8 cellular contexts compared by ENCODE assay signal in the genomic region with DNA sequence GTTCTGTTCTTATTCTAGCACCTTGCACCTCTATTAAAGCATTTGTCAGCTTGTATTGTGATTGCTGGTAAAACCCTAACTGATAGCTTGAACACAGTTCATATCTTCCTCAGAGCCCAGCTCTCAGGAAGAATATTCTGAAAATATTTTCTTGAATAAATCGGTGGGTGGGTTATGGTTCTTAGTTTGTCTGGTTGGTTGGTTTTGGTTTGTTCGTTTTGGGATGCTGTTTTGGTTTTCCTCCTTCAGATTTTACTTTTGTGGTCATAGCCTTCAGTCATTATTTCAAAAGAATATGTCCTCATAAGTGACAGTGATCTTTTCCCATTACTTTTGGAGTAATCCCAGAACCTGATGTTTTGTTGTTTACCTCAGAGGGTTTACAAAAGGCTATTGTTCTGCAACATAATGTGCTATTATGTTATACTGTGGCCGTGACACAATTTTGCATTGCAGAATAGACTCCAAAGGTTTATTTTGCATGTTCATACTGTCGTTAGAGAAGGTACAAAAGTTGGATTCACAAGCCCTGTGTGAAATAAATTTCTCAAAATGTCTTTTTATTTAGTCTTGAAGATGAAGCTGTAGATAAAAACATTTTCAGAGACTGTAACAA.
DNase-seq lines count a peak whose midpoint lies in the region; ATAC-seq and TF ChIP-seq lines count a peak whose summit lies in the region.

No MANE protein-coding gene starts in this region.

- no peaks in the 10 kb centered on the region for H3K9me3 ChIP-seq in MM.1S (replicated peaks; ENCODE audit: insufficient read depth, low read length)

- H3K27ac Mint-ChIP-seq in T-helper 2 cell treated with Interferon-gamma antibody and Interleukin-4, amounts not matched to agents 5 μg/mL and 100 μg/mL, for 36 hours, result peak overlapping the region; percentile 98
- peak overlapping the region; percentile 99 for H3K27ac Mint-ChIP-seq in stimulated activated effector memory CD8-positive, alpha-beta T cell treated with anti-CD3 and anti-CD28 coated beads, Interleukin-12 subunit alpha, Interleukin-12 subunit beta, amount 100 ng/mL, for 72 hours

- peak overlapping the region; percentile 97 for H3K4me3 Mint-ChIP-seq in T-helper 2 cell treated with Interferon-gamma antibody and Interleukin-4, amounts not matched to agents 5 μg/mL and 100 μg/mL, for 36 hours
- H3K4me3 Mint-ChIP-seq in stimulated activated effector memory CD8-positive, alpha-beta T cell treated with anti-CD3 and anti-CD28 coated beads, Interleukin-12 subunit alpha, Interleukin-12 subunit beta, amount 100 ng/mL, for 72 hours, result peak overlapping the region; percentile 98

- H3K36me3 Mint-ChIP-seq in T-helper 2 cell treated with Interferon-gamma antibody and Interleukin-4, amounts not matched to agents 5 μg/mL and 100 μg/mL, for 36 hours (ENCODE audit: low read depth), result peaks cover 19% of the 10 kb centered on the region
- H3K36me3 Mint-ChIP-seq in stimulated activated effector memory CD8-positive, alpha-beta T cell treated with anti-CD3 and anti-CD28 coated beads, Interleukin-12 subunit alpha, Interleukin-12 subunit beta, amount 100 ng/mL, for 72 hours, result peaks cover 23% of the 10 kb centered on the region

- no peaks in the 10 kb centered on the region for H3K27me3 Mint-ChIP-seq in T-helper 2 cell treated with Interferon-gamma antibody and Interleukin-4, amounts not matched to agents 5 μg/mL and 100 μg/mL, for 36 hours (ENCODE audit: low read depth)

- H2AFZ ChIP-seq in MM.1S (ENCODE audit: low read length), result no peak overlapping the region

- peaks cover 12% of the 10 kb centered on the region for H3K4me1 ChIP-seq in MM.1S (ENCODE audit: low read length)

- no peaks in the 10 kb centered on the region for H3K27me3 ChIP-seq in MM.1S (replicated peaks; ENCODE audit: insufficient read depth, low read length)

- no peaks in the 10 kb centered on the region for H3K9me3 Mint-ChIP-seq in T-helper 2 cell treated with Interferon-gamma antibody and Interleukin-4, amounts not matched to agents 5 μg/mL and 100 μg/mL, for 36 hours
- H3K9me3 Mint-ChIP-seq in stimulated activated effector memory CD8-positive, alpha-beta T cell treated with anti-CD3 and anti-CD28 coated beads, Interleukin-12 subunit alpha, Interleukin-12 subunit beta, amount 100 ng/mL, for 72 hours, result no peaks in the 10 kb centered on the region

- H3K9me2 ChIP-seq in MM.1S (replicated peaks; ENCODE audit: insufficient read depth, low read length), result no peaks in the 10 kb centered on the region

- peaks cover 32% of the 10 kb centered on the region for H3K79me2 ChIP-seq in MM.1S (ENCODE audit: low read length)

- peaks cover 33% of the 10 kb centered on the region for H3K4me1 Mint-ChIP-seq in T-helper 2 cell treated with Interferon-gamma antibody and Interleukin-4, amounts not matched to agents 5 μg/mL and 100 μg/mL, for 36 hours (ENCODE audit: low read depth)
- H3K4me1 Mint-ChIP-seq in stimulated activated effector memory CD8-positive, alpha-beta T cell treated with anti-CD3 and anti-CD28 coated beads, Interleukin-12 subunit alpha, Interleukin-12 subunit beta, amount 100 ng/mL, for 72 hours, result peaks cover 39% of the 10 kb centered on the region

- DNase-seq in NCI-H1105 treated with DMSO at 0.1 percent for 48 hours (lab: John Stamatoyannopoulos, UW), result peak; percentile 1
- no peak for DNase-seq in NCI-H1105 (lab: John Stamatoyannopoulos, UW)
- DNase-seq in T-helper 2 cell treated with Interferon-gamma antibody and Interleukin-4, amounts not matched to agents 5 μg/mL and 100 μg/mL, for 36 hours (ENCODE audit: low spot score), result no peak
- DNase-seq in foreskin fibroblast, result no peak
- no peak for DNase-seq in stimulated activated effector memory CD8-positive, alpha-beta T cell treated with anti-CD3 and anti-CD28 coated beads, Interleukin-12 subunit alpha, Interleukin-12 subunit beta, amount 100 ng/mL, for 72 hours (ENCODE audit: low spot score in 2 of 2)
- no peak for DNase-seq in SHP77 treated with DMSO at 0.1 percent for 48 hours (lab: John Stamatoyannopoulos, UW)
- no peak for DNase-seq in MM.1S

- H3F3A ChIP-seq in MM.1S (ENCODE audit: insufficient read depth, low read length), result peaks cover 17% of the 10 kb centered on the region

- no peak for TF ChIP-seq CTCF in foreskin fibroblast (IDR thresholded peaks at IDR 0.05; ENCODE audit: low read depth, low read length)
- TF ChIP-seq CTCF in MM.1S (IDR thresholded peaks at IDR 0.05; ENCODE audit: low read length), result no peak

- H3K9ac ChIP-seq in MM.1S (ENCODE audit: low read length), result no peak overlapping the region

- H4K20me1 ChIP-seq in MM.1S (ENCODE audit: insufficient read depth, low read length), result no peaks in the 10 kb centered on the region

- H3K27ac ChIP-seq in MM.1S (ENCODE audit: low read length), result no peak overlapping the region

- H3K4me3 ChIP-seq in foreskin fibroblast (ENCODE audit: low read depth in 1 of 2, low read length in 2 of 2), result peak overlapping the region; percentile 75 to 90
- no peak overlapping the region for H3K4me3 ChIP-seq in MM.1S (ENCODE audit: low read length)

- H3K36me3 ChIP-seq in MM.1S (replicated peaks; ENCODE audit: insufficient read depth, low read length), result no peaks in the 10 kb centered on the region

- no peak for ATAC-seq in stimulated activated effector memory CD8-positive, alpha-beta T cell treated with anti-CD3 and anti-CD28 coated beads, Interleukin-12 subunit alpha, Interleukin-12 subunit beta, amount 100 ng/mL, for 72 hours
- no peak for ATAC-seq in HG03097 (IDR thresholded peaks at IDR 0.05; ENCODE audit: low FRiP score, unreplicated experiment)

- no peak overlapping the region for H3K4me2 ChIP-seq in MM.1S (ENCODE audit: low read depth, low read length)
